In the genomic region with DNA sequence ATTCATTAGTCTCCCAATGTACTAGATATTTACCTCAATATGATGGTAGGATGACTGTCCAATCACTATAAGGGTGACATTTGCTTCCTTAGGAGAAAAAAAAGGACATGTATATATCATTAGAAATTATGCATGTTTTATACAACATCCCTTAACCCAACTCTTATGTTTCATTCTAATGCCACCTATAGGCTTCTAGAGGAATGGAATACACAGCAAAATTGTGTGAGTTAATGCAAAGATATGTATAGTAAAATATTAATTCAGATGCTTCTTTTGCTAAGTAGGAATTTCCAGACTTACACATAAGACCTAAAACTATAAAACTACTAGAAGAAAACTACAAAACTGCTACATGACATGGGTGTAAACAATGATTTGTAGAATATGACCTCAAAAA, we compare ENCODE assay signal across 8 cellular contexts. TPM values are rescaled to one million over a fixed set of nuclear protein-coding genes. Genes with fewer than 3 reads are reported as not detected.
DNase-seq lines count a peak whose midpoint lies in the region; ATAC-seq, FAIRE-seq and TF ChIP-seq lines count a peak whose summit lies in the region.

No MANE protein-coding gene starts in this region.

- peak; percentile 82 for FAIRE-seq in H54 (lab: Jason Lieb, UNC)

- ATAC-seq in HG02571 (IDR thresholded peaks at IDR 0.05; ENCODE audit: unreplicated experiment) (no peak), HG03280 (IDR thresholded peaks at IDR 0.05; ENCODE audit: unreplicated experiment) (no peak)

- peak; percentile 41 for TF ChIP-seq CTCF in AG09319 (IDR thresholded peaks at IDR 0.05; ENCODE audit: low read depth, low read length)
- peak; percentile 55 for TF ChIP-seq CTCF in fibroblast of villous mesenchyme (IDR thresholded peaks at IDR 0.05; ENCODE audit: insufficient read depth, low read depth, low read length)

- no peak for TF ChIP-seq POLR2A in H54 (IDR thresholded peaks at IDR 0.05; ENCODE audit: low read depth, low read length)

- no peak overlapping the region for H3K4me3 ChIP-seq in fibroblast of villous mesenchyme (ENCODE audit: low read depth, low read length)

- no peak for DNase-seq in AG09319 (ENCODE audit: extremely low read depth, low read depth)
- DNase-seq in H54 (ENCODE audit: insufficient read length, low spot score): no peak
- DNase-seq in RPMI7951 (ENCODE audit: low read depth): peak; percentile 21
- peak; percentile 38 for DNase-seq in fibroblast of villous mesenchyme (ENCODE audit: low read depth)
- no peak for DNase-seq in stimulated activated CD4-positive, alpha-beta T cell treated with anti-CD3 and anti-CD28 coated beads, Interleukin-4, amount 100 ng/mL, for 4 hours
- DNase-seq in activated CD4-positive, alpha-beta T cell treated with anti-CD3 and anti-CD28 coated beads for 4 hours: no peak

RNA-seq across cellular contexts. Expression of a gene that starts 3.5 kb away (rescaled TPM):
- 23.7 and 26.7 TPM in 2 replicates for total RNA-seq in RPMI7951 (2014; rRNA removed; shearing (Covaris generic))
- total RNA-seq in fibroblast of villous mesenchyme: 15.5 and 21.6 TPM in 2 replicates

RNA-seq across cellular contexts. Expression of a gene that starts 32.0 kb away (rescaled TPM):
- total RNA-seq in RPMI7951 (2014; rRNA removed; shearing (Covaris generic)): 14.0 and 15.5 TPM in 2 replicates
- total RNA-seq in fibroblast of villous mesenchyme: 13.2 and 26.8 TPM in 2 replicates

Comparison
In these comparisons a context has a peak if more than half of its experiments do, and no peak if none do; other contexts are left out.
1. DNase-seq: peak in RPMI7951 (single experiment) and fibroblast of villous mesenchyme (single experiment); none in AG09319 (single experiment), H54 (single experiment), stimulated activated CD4-positive, alpha-beta T cell treated with anti-CD3 and anti-CD28 coated beads, Interleukin-4, amount 100 ng/mL, for 4 hours (0 of 2) and activated CD4-positive, alpha-beta T cell treated with anti-CD3 and anti-CD28 coated beads for 4 hours (0 of 2).